ENCODE assay signal across 1 cellular context in genomic region chr2:26212011-26212410, GRCh38.
TF ChIP-seq lines count a peak whose summit lies in the region.

No MANE protein-coding gene starts in this region.

TF ChIP-seq in HepG2, 621 proteins besides CTCF, POLR2A, EP300 and RAD21:
- peak; percentile 81 for TF ChIP-seq ZSCAN25 (CRISPR knock-in tag; IDR thresholded peaks at IDR 0.05)
- no peak for TF ChIP-seq GFI1 (CRISPR knock-in tag; IDR thresholded peaks at IDR 0.05; ENCODE audit: borderline replicate concordance)
